ENCODE assay signal across 1 cellular context in the genomic region with DNA sequence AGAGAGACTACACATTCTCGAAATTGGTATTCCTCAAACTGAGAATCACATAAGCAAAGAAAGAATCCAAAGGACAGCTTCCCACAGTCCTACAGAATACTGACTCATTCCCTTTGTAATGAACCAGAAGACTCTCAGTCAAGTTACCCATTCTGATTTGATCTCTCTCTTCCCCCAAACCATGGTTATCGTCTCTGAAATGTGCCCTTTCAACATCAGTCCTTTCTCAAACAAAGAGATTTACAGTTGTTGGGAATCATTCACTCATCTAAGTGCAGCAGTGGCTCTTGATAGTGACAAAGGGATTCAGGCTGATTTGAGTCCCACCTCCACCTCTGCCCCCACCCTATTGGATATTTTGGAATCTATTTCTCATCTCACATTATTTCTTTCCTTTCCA.
TF ChIP-seq lines count a peak whose summit lies in the region.

No MANE protein-coding gene starts in this region.

TF ChIP-seq in A549, 52 proteins besides CTCF, POLR2A, EP300 and RAD21 (continued from another document):
- no peak for TF ChIP-seq REST (IDR thresholded peaks at IDR 0.05)
